9 cellular contexts compared by ENCODE assay signal in genomic region chr15:42584031-42584765, GRCh38. TPM values are rescaled to one million over a fixed set of nuclear protein-coding genes. Genes with fewer than 3 reads are reported as not detected.
A peak's percentile ranks its signal among the peaks of the same experiment; 100 is the strongest.
DNase-seq lines count a peak whose midpoint lies in the region; ATAC-seq and TF ChIP-seq lines count a peak whose summit lies in the region.
"Had no signal": no experiment of that assay in that cellular context is flagged by ENCODE, and none has a peak within 500 bp of the region (broad histone marks: within the 10 kb centered on the region; RNA-seq: fewer than 3 reads in every experiment).

No MANE protein-coding gene starts in this region.

- ATAC-seq in WTC11, result peak; percentile 64
- ATAC-seq in HG02884 (IDR thresholded peaks at IDR 0.05; ENCODE audit: unreplicated experiment), result no peak

- TF ChIP-seq CTCF in WTC11 (IDR thresholded peaks at IDR 0.05) (no peak), GM20000 (IDR thresholded peaks at IDR 0.05; ENCODE audit: extremely low read depth, missing control alignments) (no peak)

- H3K9me3 Mint-ChIP-seq in WTC11, result no peaks in the 10 kb centered on the region

- peak overlapping the region; percentile 55 for H3K27ac Mint-ChIP-seq in WTC11

- H3K4me3 Mint-ChIP-seq in WTC11, result no peak overlapping the region

- H3K27ac ChIP-seq in substantia nigra (ENCODE audit: low read depth, low read length, poor library complexity, severe bottlenecking), result peak overlapping the region; percentile 85

- CTCF ChIA-PET in WTC11 (lab: Charles Lee), result interaction anchor here (0.9 to 1.6 kb wide), 2 partner anchors 7 to 35 kb away, joined by 4 to 8 read pairs; no protein-coding TSS in a partner anchor

- peaks cover 33% of the 10 kb centered on the region for H3K4me1 Mint-ChIP-seq in WTC11

- no peaks in the 10 kb centered on the region for H3K36me3 Mint-ChIP-seq in WTC11

- DNase-seq in HT1080 (ENCODE audit: low read depth) (peak; percentile 52), WTC11 (ENCODE audit: low spot score) (no peak), iPS-NIHi7 (ENCODE audit: extremely low spot score) (peak; percentile 41), substantia nigra (lab: John Stamatoyannopoulos, UW) (peak in 16 of 49 donors; percentile 5 to 71 (median 36)), NCI-H187 (lab: John Stamatoyannopoulos, UW) (no peak), NCI-H748 treated with DMSO at 0.1 percent for 48 hours (lab: John Stamatoyannopoulos, UW) (no peak), GM20000 (ENCODE audit: low spot score) (no peak)
- DNase-seq: stimulated activated CD4-positive, alpha-beta T cell treated with anti-CD3 and anti-CD28 coated beads, Interleukin-2, amount 100 ng/mL, for 24 hours had no signal

- POLR2A ChIA-PET in WTC11 (lab: Charles Lee), result interaction anchor here (1.0 to 1.9 kb wide), 3 partner anchors 9 to 89 kb away, joined by 3 to 10 read pairs (median 3); partner anchors contain the start of genes SNAP23 and STARD9

- H3K27me3 Mint-ChIP-seq in WTC11 (ENCODE audit: low read depth), result peaks cover 42% of the 10 kb centered on the region

TF ChIP-seq in WTC11, 78 proteins besides CTCF, POLR2A, EP300 and RAD21:
- TF ChIP-seq, protein P1, sequence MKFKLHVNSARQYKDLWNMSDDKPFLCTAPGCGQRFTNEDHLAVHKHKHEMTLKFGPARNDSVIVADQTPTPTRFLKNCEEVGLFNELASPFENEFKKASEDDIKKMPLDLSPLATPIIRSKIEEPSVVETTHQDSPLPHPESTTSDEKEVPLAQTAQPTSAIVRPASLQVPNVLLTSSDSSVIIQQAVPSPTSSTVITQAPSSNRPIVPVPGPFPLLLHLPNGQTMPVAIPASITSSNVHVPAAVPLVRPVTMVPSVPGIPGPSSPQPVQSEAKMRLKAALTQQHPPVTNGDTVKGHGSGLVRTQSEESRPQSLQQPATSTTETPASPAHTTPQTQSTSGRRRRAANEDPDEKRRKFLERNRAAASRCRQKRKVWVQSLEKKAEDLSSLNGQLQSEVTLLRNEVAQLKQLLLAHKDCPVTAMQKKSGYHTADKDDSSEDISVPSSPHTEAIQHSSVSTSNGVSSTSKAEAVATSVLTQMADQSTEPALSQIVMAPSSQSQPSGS (CRISPR knock-in tag; IDR thresholded peaks at IDR 0.05; ENCODE audit: borderline replicate concordance, low read depth), result no peak
- TF ChIP-seq, protein P2, sequence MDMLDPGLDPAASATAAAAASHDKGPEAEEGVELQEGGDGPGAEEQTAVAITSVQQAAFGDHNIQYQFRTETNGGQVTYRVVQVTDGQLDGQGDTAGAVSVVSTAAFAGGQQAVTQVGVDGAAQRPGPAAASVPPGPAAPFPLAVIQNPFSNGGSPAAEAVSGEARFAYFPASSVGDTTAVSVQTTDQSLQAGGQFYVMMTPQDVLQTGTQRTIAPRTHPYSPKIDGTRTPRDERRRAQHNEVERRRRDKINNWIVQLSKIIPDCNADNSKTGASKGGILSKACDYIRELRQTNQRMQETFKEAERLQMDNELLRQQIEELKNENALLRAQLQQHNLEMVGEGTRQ (CRISPR knock-in tag; IDR thresholded peaks at IDR 0.05), result peak; percentile 68
- TF ChIP-seq ELF4 (CRISPR knock-in tag; IDR thresholded peaks at IDR 0.05; ENCODE audit: low read depth) (no peak), ETV6 (CRISPR knock-in tag; IDR thresholded peaks at IDR 0.05) (no peak), FOXJ3 (CRISPR knock-in tag; IDR thresholded peaks at IDR 0.05; ENCODE audit: borderline replicate concordance) (no peak), KAT7 (CRISPR knock-in tag; IDR thresholded peaks at IDR 0.05; ENCODE audit: borderline replicate concordance) (no peak), TP53 (CRISPR knock-in tag; IDR thresholded peaks at IDR 0.05) (no peak), ZNF232 (CRISPR knock-in tag; IDR thresholded peaks at IDR 0.05) (no peak), ZNF281 (CRISPR knock-in tag; IDR thresholded peaks at IDR 0.05) (no peak), PREB (CRISPR knock-in tag; IDR thresholded peaks at IDR 0.05; ENCODE audit: borderline replicate concordance) (no peak), IRF2 (CRISPR knock-in tag; IDR thresholded peaks at IDR 0.05; ENCODE audit: borderline replicate concordance, low read depth) (no peak), ATF1 (CRISPR knock-in tag; IDR thresholded peaks at IDR 0.05) (no peak), NFATC4 (CRISPR knock-in tag; IDR thresholded peaks at IDR 0.05) (no peak)
- TF ChIP-seq, protein P3, sequence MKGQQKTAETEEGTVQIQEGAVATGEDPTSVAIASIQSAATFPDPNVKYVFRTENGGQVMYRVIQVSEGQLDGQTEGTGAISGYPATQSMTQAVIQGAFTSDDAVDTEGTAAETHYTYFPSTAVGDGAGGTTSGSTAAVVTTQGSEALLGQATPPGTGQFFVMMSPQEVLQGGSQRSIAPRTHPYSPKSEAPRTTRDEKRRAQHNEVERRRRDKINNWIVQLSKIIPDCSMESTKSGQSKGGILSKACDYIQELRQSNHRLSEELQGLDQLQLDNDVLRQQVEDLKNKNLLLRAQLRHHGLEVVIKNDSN (CRISPR knock-in tag; IDR thresholded peaks at IDR 0.05), result peak; percentile 36; the same call in 1 of the 2 replicates

RNA-seq across cellular contexts. Expression of gene STARD9, which starts 8.8 kb away (rescaled TPM):
- 2.2 TPM in 2 replicates for total RNA-seq in HT1080 (2014; rRNA removed; shearing (Covaris generic))
- polyA plus RNA-seq in HT1080 (2015; cell fraction: cytosol; rRNA removed), result 0.58 and 0.63 TPM in 2 replicates
- 3.7 and 4.3 TPM in 2 replicates for polyA plus RNA-seq in HT1080 (2015; cell fraction: nucleus; rRNA removed)
- 5.7 to 6.6 TPM (median 6.2 TPM) in 3 replicates for total RNA-seq in WTC11 (2021)

RNA-seq across cellular contexts. Expression of gene HAUS2, which starts 35.6 kb away (rescaled TPM):
- 43.4 and 50.6 TPM in 2 replicates for total RNA-seq in HT1080 (2014; rRNA removed; shearing (Covaris generic))
- polyA plus RNA-seq in HT1080 (2015; cell fraction: cytosol; rRNA removed), result 35.2 and 46.6 TPM in 2 replicates
- 14.9 and 17.2 TPM in 2 replicates for polyA plus RNA-seq in HT1080 (2015; cell fraction: nucleus; rRNA removed)
- 17.9 to 23.2 TPM (median 20.0 TPM) in 3 replicates for total RNA-seq in WTC11 (2021)

RNA-seq across cellular contexts. Expression of gene LRRC57, which starts 35.6 kb away (rescaled TPM):
- total RNA-seq in HT1080 (2014; rRNA removed; shearing (Covaris generic)), result 7.5 and 8.0 TPM in 2 replicates
- 10.5 and 10.6 TPM in 2 replicates for polyA plus RNA-seq in HT1080 (2015; cell fraction: cytosol; rRNA removed)
- polyA plus RNA-seq in HT1080 (2015; cell fraction: nucleus; rRNA removed), result 9.3 and 11.8 TPM in 2 replicates
- 11.5 to 14.3 TPM (median 13.3 TPM) in 3 replicates for total RNA-seq in WTC11 (2021)

Comparison
In these comparisons a context has a peak if more than half of its experiments do, and no peak if none do; other contexts are left out.
1. DNase-seq: peak in HT1080 (single experiment) and iPS-NIHi7 (single experiment); none in WTC11 (single experiment), NCI-H187 (0 of 2), NCI-H748 treated with DMSO at 0.1 percent for 48 hours (single experiment) and GM20000 (single experiment).